ENCODE assay signal across 9 cellular contexts in genomic region chr11:128772814-128773213, GRCh38.
A peak's percentile ranks its signal among the peaks of the same experiment; 100 is the strongest.
DNase-seq lines count a peak whose midpoint lies in the region; ATAC-seq lines count a peak whose summit lies in the region.
"Had no signal": no experiment of that assay in that cellular context is flagged by ENCODE, and none has a peak within 500 bp of the region (broad histone marks: within the 10 kb centered on the region; RNA-seq: fewer than 3 reads in every experiment).

No MANE protein-coding gene starts in this region.

- peak overlapping the region; percentile 44 to 63 for H3K4me3 Mint-ChIP-seq in stimulated activated naive CD8-positive, alpha-beta T cell treated with anti-CD3 and anti-CD28 coated beads, Interleukin-15, amount 100 ng/mL, for 72 hours

- no peaks in the 10 kb centered on the region for H3K9me3 Mint-ChIP-seq in stimulated activated naive CD8-positive, alpha-beta T cell treated with anti-CD3 and anti-CD28 coated beads, Interleukin-15, amount 100 ng/mL, for 72 hours

- intact Hi-C loops in left colon (cut with DNase I, micrococcal nuclease) = no loop called here

- H3K4me1 Mint-ChIP-seq in stimulated activated naive CD8-positive, alpha-beta T cell treated with anti-CD3 and anti-CD28 coated beads, Interleukin-15, amount 100 ng/mL, for 72 hours = peaks cover 49% of the 10 kb centered on the region

- H3K27me3 Mint-ChIP-seq in stimulated activated naive CD8-positive, alpha-beta T cell treated with anti-CD3 and anti-CD28 coated beads, Interleukin-15, amount 100 ng/mL, for 72 hours = no peaks in the 10 kb centered on the region

- peak overlapping the region; percentile 3 to 90 for H3K27ac Mint-ChIP-seq in stimulated activated naive CD8-positive, alpha-beta T cell treated with anti-CD3 and anti-CD28 coated beads, Interleukin-15, amount 100 ng/mL, for 72 hours

- ATAC-seq in left colon (peak; percentile 88), HG02571 (IDR thresholded peaks at IDR 0.05; ENCODE audit: unreplicated experiment) (no peak)
- ATAC-seq in stimulated activated naive CD8-positive, alpha-beta T cell treated with anti-CD3 and anti-CD28 coated beads, Interleukin-15, amount 100 ng/mL, for 72 hours = peak; percentile 65
- ATAC-seq: HCT116 had no signal

- peak; percentile 62 to 77 for DNase-seq in NCI-H524 (lab: John Stamatoyannopoulos, UW)
- DNase-seq in NCI-H524 treated with DMSO at 0.1 percent for 48 hours (lab: John Stamatoyannopoulos, UW) = no peak
- peak; percentile 67 for DNase-seq in activated CD8-positive, alpha-beta memory T cell treated with anti-CD3 and anti-CD28 coated beads, Interleukin-2, amount 50 U/mL, for 48 hours
- peak; percentile 45 to 78 for DNase-seq in left colon
- DNase-seq in stimulated activated naive CD8-positive, alpha-beta T cell treated with anti-CD3 and anti-CD28 coated beads, Interleukin-15, amount 100 ng/mL, for 72 hours = peak in 1 of 2 donors; percentile 52
- no peak for DNase-seq in SKM-1 treated with dmso at 0.1 percent for 144 hours (lab: John Stamatoyannopoulos, UW; ENCODE audit: unreplicated experiment)
- DNase-seq in RPMI8226 = no peak

Comparison
In these comparisons a context has a peak if more than half of its experiments do, and no peak if none do; other contexts are left out.
1. DNase-seq: peak in NCI-H524 (2 of 2), activated CD8-positive, alpha-beta memory T cell treated with anti-CD3 and anti-CD28 coated beads, Interleukin-2, amount 50 U/mL, for 48 hours (single experiment) and left colon (2 of 2); none in NCI-H524 treated with DMSO at 0.1 percent for 48 hours (single experiment), SKM-1 treated with dmso at 0.1 percent for 144 hours (single experiment) and RPMI8226 (single experiment).